In the genomic region with DNA sequence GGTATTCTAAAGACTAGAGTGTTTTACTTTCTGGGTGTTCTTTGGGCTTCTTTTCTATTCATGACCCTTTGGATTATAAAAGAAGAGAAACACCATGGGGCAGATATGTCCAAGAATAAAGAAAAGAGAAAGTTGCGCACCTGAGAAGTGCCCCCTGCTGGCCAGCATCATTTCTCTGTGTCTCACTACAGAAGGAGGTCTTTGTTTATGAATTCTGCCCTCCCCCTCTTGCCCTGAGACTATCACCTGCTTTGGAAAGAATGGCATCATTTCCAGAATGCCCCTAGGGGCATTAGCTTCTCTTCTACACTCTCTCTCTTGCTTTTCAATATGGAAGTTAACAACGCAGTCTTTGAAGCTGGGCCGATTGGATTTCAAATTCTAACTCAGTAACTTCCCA, we compare ENCODE assay signal across 10 cellular contexts. TPM values are rescaled to one million over a fixed set of nuclear protein-coding genes. Genes with fewer than 3 reads are reported as not detected.
DNase-seq lines count a peak whose midpoint lies in the region; ATAC-seq, FAIRE-seq and TF ChIP-seq lines count a peak whose summit lies in the region.
"Had no signal": no experiment of that assay in that cellular context is flagged by ENCODE, and none has a peak within 500 bp of the region (broad histone marks: within the 10 kb centered on the region; RNA-seq: fewer than 3 reads in every experiment).

No MANE protein-coding gene starts in this region.

- no peak for FAIRE-seq in kidney (lab: Jason Lieb, UNC)
- FAIRE-seq: islet of Langerhans had no signal

- H3K27ac ChIP-seq in DND-41 (ENCODE audit: low read length) (no peak overlapping the region), kidney (ENCODE audit: low read depth in 2 of 2, low read length in 2 of 2) (no peak overlapping the region)

- no peak overlapping the region for H3K4me2 ChIP-seq in DND-41 (ENCODE audit: insufficient read depth, low read length)

- intact Hi-C loops in kidney (cut with DNase I), result no loop called here

- ATAC-seq in DND-41 (ENCODE audit: insufficient read depth, low read depth), result no peak

- H3K9ac ChIP-seq in DND-41 (ENCODE audit: low read depth, low read length) (no peak overlapping the region), kidney (ENCODE audit: low read length in 2 of 2) (no peak overlapping the region)

- H4K20me1 ChIP-seq in DND-41 (ENCODE audit: insufficient read depth, low read length), result no peaks in the 10 kb centered on the region

- H3K27me3 ChIP-seq in DND-41 (ENCODE audit: insufficient read depth, low read length, poor library complexity), result no peaks in the 10 kb centered on the region

- TF ChIP-seq CTCF in DND-41 (IDR thresholded peaks at IDR 0.05; ENCODE audit: borderline replicate concordance, extremely low read depth, low read length, poor library complexity, severe bottlenecking) (peak; percentile 46), kidney (IDR thresholded peaks at IDR 0.05; ENCODE audit: borderline replicate concordance, extremely low read depth, insufficient read depth) (peak; percentile 11)

- no peaks in the 10 kb centered on the region for H3K36me3 ChIP-seq in DND-41 (ENCODE audit: insufficient read depth, low read length)
- H3K36me3 ChIP-seq in kidney (ENCODE audit: control insufficient read depth in 1 of 2, insufficient read depth in 2 of 2, low read length in 2 of 2), result no peaks in the 10 kb centered on the region

- DNase-seq in DND-41 (peak; percentile 9), HT-29 (ENCODE audit: low spot score) (peak; percentile 15), kidney (no peak), occipital lobe (lab: John Stamatoyannopoulos, UW) (no peak), NCI-H1105 treated with DMSO at 0.1 percent for 48 hours (lab: John Stamatoyannopoulos, UW) (no peak), DMS79 (lab: John Stamatoyannopoulos, UW) (no peak)
- DNase-seq in activated T-cell treated with anti-CD3 and anti-CD28 coated beads, Interleukin-2, amount 50 U/mL, for 48 hours, result peak; percentile 32 to 47
- DNase-seq: NCI-H1092 treated with DMSO at 0.1 percent for 48 hours had no signal

- H3K9me3 ChIP-seq in DND-41 (ENCODE audit: insufficient read depth, low read length, severe bottlenecking) (no peaks in the 10 kb centered on the region), kidney (ENCODE audit: control insufficient read depth in 1 of 2, low read length in 2 of 2) (no peaks in the 10 kb centered on the region)

- no peak overlapping the region for H2AFZ ChIP-seq in DND-41 (ENCODE audit: low read depth, low read length)

- no peaks in the 10 kb centered on the region for H3K79me2 ChIP-seq in DND-41 (ENCODE audit: insufficient read depth, low read length)

- H3K4me1 ChIP-seq in DND-41 (ENCODE audit: insufficient read depth, low read length) (no peaks in the 10 kb centered on the region), kidney (ENCODE audit: control insufficient read depth in 1 of 2, insufficient read depth in 1 of 2, low read depth in 1 of 2, low read length in 2 of 2) (no peaks in the 10 kb centered on the region)

- H3K4me3 ChIP-seq in DND-41 (ENCODE audit: low read depth in 1 of 2, low read length in 2 of 2) (no peak overlapping the region), kidney (ENCODE audit: low read length in 2 of 2) (no peak overlapping the region)

RNA-seq across cellular contexts. Expression of gene CDH13, which starts 45.0 kb away (rescaled TPM):
- total RNA-seq in HT-29 (2014; rRNA removed; shearing (Covaris generic)), result not detected in 2 replicates
- total RNA-seq in kidney (13.8 TPM), occipital lobe (27.3 TPM)
- polyA plus RNA-seq in kidney (ENCODE audit: insufficient read depth, low read depth, low replicate concordance), result 4.8 TPM
- total RNA-seq: T-helper 1 cell treated with Interleukin-12 subunit alpha and Interleukin-12 subunit beta and Interleukin-4 antibody, amounts not matched to agents 30 ng/mL and 1 ng/mL, for 36 hours had no signal

Comparison
In these comparisons a context has a peak if more than half of its experiments do, and no peak if none do; other contexts are left out.
1. DNase-seq: peak in DND-41 (single experiment), HT-29 (single experiment) and activated T-cell treated with anti-CD3 and anti-CD28 coated beads, Interleukin-2, amount 50 U/mL, for 48 hours (2 of 2); none in kidney (single experiment), occipital lobe (single experiment), NCI-H1105 treated with DMSO at 0.1 percent for 48 hours (single experiment) and DMS79 (single experiment).
2. RNA of gene CDH13, which starts 45.0 kb away (total RNA-seq): 27.3 TPM in occipital lobe (single experiment) and 13.8 TPM in kidney (single experiment); not detected in HT-29; every median in the first group is over 10 times any median in the second.